ENCODE assay signal across 31 cellular contexts in genomic region chr17:6020376-6021010, GRCh38. TPM values are rescaled to one million over a fixed set of nuclear protein-coding genes. Genes with fewer than 3 reads are reported as not detected.
"Had no signal": no experiment of that assay in that cellular context is flagged by ENCODE, and none has a peak within 500 bp of the region (broad histone marks: within the 10 kb centered on the region; RNA-seq: fewer than 3 reads in every experiment).

No MANE protein-coding gene starts in this region.

- H3K27ac Mint-ChIP-seq: activated CD4-positive, alpha-beta memory T cell treated with anti-CD3 and anti-CD28 coated beads for 36 hours; activated CD4-positive, alpha-beta T cell treated with anti-CD3 and anti-CD28 coated beads, Interleukin-2, amount 10 ng/mL, durations not matched to agents 7 days and 5 days; activated naive CD4-positive, alpha-beta T cell treated with anti-CD3 and anti-CD28 coated beads for 36 hours; activated T-helper 17 cell treated with anti-CD3 and anti-CD28 coated beads, Interleukin-2, amount 50 U/mL, for 72 hours had no signal

- DNase-seq: activated CD4-positive, alpha-beta T cell treated with anti-CD3 and anti-CD28 coated beads, Interleukin-2, amount 10 ng/mL, durations not matched to agents 7 days and 5 days; activated CD4-positive, CD25-positive, alpha-beta regulatory T cell; activated CD8-positive, alpha-beta memory T cell treated with anti-CD3 and anti-CD28 coated beads, Interleukin-2, amount 50 U/mL, for 4 hours; activated gamma-delta T cell; activated naive CD4-positive, alpha-beta T cell treated with anti-CD3 and anti-CD28 coated beads for 36 hours; activated T-cell treated with anti-CD3 and anti-CD28 coated beads, Interleukin-2, amount 50 U/mL, for 1 hour; amniotic stem cell; body of pancreas; IMR-90; KBM-7; NCI-H1092; NCI-H1417; NCI-H1694; NCI-H2029; NCI-H2107; NCI-H2171 treated with DMSO at 0.1 percent for 48 hours; NCI-H345; NCI-H510A; NCI-H526 treated with DMSO at 0.1 percent for 48 hours; NCI-H82; NK-92 treated with Interleukin-12 subunit alpha and Interleukin-12 subunit beta, amount 100 ng/mL, for 24 hours; OCI-M1; RPMI8226; SK-N-SH; T-helper 1 cell had no signal

- H3K4me3 Mint-ChIP-seq: activated CD4-positive, alpha-beta memory T cell treated with anti-CD3 and anti-CD28 coated beads for 36 hours; activated CD4-positive, alpha-beta T cell treated with anti-CD3 and anti-CD28 coated beads, Interleukin-2, amount 10 ng/mL, durations not matched to agents 7 days and 5 days; activated naive CD4-positive, alpha-beta T cell treated with anti-CD3 and anti-CD28 coated beads for 36 hours; activated T-helper 17 cell treated with anti-CD3 and anti-CD28 coated beads, Interleukin-2, amount 50 U/mL, for 72 hours; central memory CD8-positive, alpha-beta T cell had no signal

- ATAC-seq: body of pancreas, Panc1, Right ventricle myocardium inferior had no signal

- H3K4me1 Mint-ChIP-seq: activated CD4-positive, alpha-beta T cell treated with anti-CD3 and anti-CD28 coated beads, Interleukin-2, amount 10 ng/mL, durations not matched to agents 7 days and 5 days; activated T-helper 17 cell treated with anti-CD3 and anti-CD28 coated beads, Interleukin-2, amount 50 U/mL, for 72 hours; central memory CD8-positive, alpha-beta T cell had no signal

- H3K9me3 Mint-ChIP-seq: activated CD4-positive, alpha-beta memory T cell treated with anti-CD3 and anti-CD28 coated beads for 36 hours; activated CD4-positive, alpha-beta T cell treated with anti-CD3 and anti-CD28 coated beads, Interleukin-2, amount 10 ng/mL, durations not matched to agents 7 days and 5 days; activated naive CD4-positive, alpha-beta T cell treated with anti-CD3 and anti-CD28 coated beads for 36 hours; activated T-helper 17 cell treated with anti-CD3 and anti-CD28 coated beads, Interleukin-2, amount 50 U/mL, for 72 hours; central memory CD8-positive, alpha-beta T cell had no signal

- H3K36me3 Mint-ChIP-seq: activated CD4-positive, alpha-beta memory T cell treated with anti-CD3 and anti-CD28 coated beads for 36 hours had no signal

RNA-seq across cellular contexts. Expression of gene WSCD1, which starts 49.7 kb away (rescaled TPM):
- total RNA-seq: activated CD4-positive, alpha-beta T cell treated with anti-CD3 and anti-CD28 coated beads, Interleukin-2, amount 10 ng/mL, durations not matched to agents 7 days and 5 days; activated T-helper 17 cell treated with anti-CD3 and anti-CD28 coated beads, Interleukin-2, amount 50 U/mL, for 72 hours; IMR-90; MCF 10A had no signal
